In genomic region chr12:118358008-118358359, GRCh38 we compare ENCODE assay signal across 9 cellular contexts. TPM values are rescaled to one million over a fixed set of nuclear protein-coding genes. Genes with fewer than 3 reads are reported as not detected.
DNase-seq lines count a peak whose midpoint lies in the region; ATAC-seq, FAIRE-seq and TF ChIP-seq lines count a peak whose summit lies in the region.
"Had no signal": no experiment of that assay in that cellular context is flagged by ENCODE, and none has a peak within 500 bp of the region (broad histone marks: within the 10 kb centered on the region; RNA-seq: fewer than 3 reads in every experiment).

No MANE protein-coding gene starts in this region.

- peaks cover 45% of the 10 kb centered on the region for H3K79me2 ChIP-seq in astrocyte (ENCODE audit: insufficient read depth, low read length)

- intact Hi-C loops in CD4-positive, alpha-beta memory T cell (cut with micrococcal nuclease) = loop anchor here (5.0 kb wide), 3 partner anchors 41 to 176 kb away; no protein-coding TSS in a partner anchor
- intact Hi-C loops in natural killer cell (cut with micrococcal nuclease) (loop anchor here (5.0 kb wide), 1 partner anchor 51 kb away; no protein-coding TSS in a partner anchor), esophagus squamous epithelium (cut with DNase I) (no loop called here)

- H3K36me3 Mint-ChIP-seq in CD4-positive, alpha-beta memory T cell = peaks cover 5 to 20% of the 10 kb centered on the region in 2 donors
- peaks cover 4% of the 10 kb centered on the region for H3K36me3 Mint-ChIP-seq in IgD-negative memory B cell
- H3K36me3 Mint-ChIP-seq in astrocyte (ENCODE audit: low read depth, unreplicated experiment) = peaks cover 2% of the 10 kb centered on the region
- no peaks in the 10 kb centered on the region for H3K36me3 Mint-ChIP-seq in natural killer cell

- peak overlapping the region; percentile 63 to 96 (median 86) for H3K4me3 Mint-ChIP-seq in CD4-positive, alpha-beta memory T cell
- H3K4me3 Mint-ChIP-seq in IgD-negative memory B cell = peak overlapping the region; percentile 51 to 95 (median 83)
- no peak overlapping the region for H3K4me3 Mint-ChIP-seq in astrocyte (ENCODE audit: unreplicated experiment)
- H3K4me3 Mint-ChIP-seq in natural killer cell = peak overlapping the region; percentile 96

- FAIRE-seq in astrocyte (lab: Jason Lieb, UNC) = no peak
- FAIRE-seq: H1 had no signal

- H3K27ac ChIP-seq in CD4-positive, alpha-beta memory T cell (ENCODE audit: low read depth, low read length) = peak overlapping the region; percentile 28
- H3K27ac ChIP-seq in astrocyte (ENCODE audit: low read depth, low read length) (peak overlapping the region; percentile 65), esophagus squamous epithelium (peak overlapping the region in 2 of 4 donors; percentile 28 to 62)

- no peak for TF ChIP-seq CTCF in astrocyte (IDR thresholded peaks at IDR 0.05; ENCODE audit: insufficient read depth, low read depth, low read length)
- TF ChIP-seq CTCF in natural killer cell (IDR thresholded peaks at IDR 0.05) = no peak
- no peak for TF ChIP-seq CTCF in esophagus squamous epithelium (IDR thresholded peaks at IDR 0.05)

- peaks cover 41% of the 10 kb centered on the region for H3K4me1 ChIP-seq in CD4-positive, alpha-beta memory T cell (ENCODE audit: insufficient read depth, low read length)
- peaks cover 10% of the 10 kb centered on the region for H3K4me1 ChIP-seq in astrocyte (ENCODE audit: insufficient read depth, low read length)
- peaks cover 6 to 34% (median 6%) of the 10 kb centered on the region in 3 donors for H3K4me1 ChIP-seq in esophagus squamous epithelium

- TF ChIP-seq POLR2A in esophagus squamous epithelium (IDR thresholded peaks at IDR 0.05) = no peak

- H3K4me2 ChIP-seq in astrocyte (ENCODE audit: low read length) = peak overlapping the region; percentile 33

- no peaks in the 10 kb centered on the region for H3K9me3 ChIP-seq in CD4-positive, alpha-beta memory T cell (ENCODE audit: control insufficient read depth in 1 of 2, low read length in 2 of 2)
- H3K9me3 ChIP-seq in astrocyte (ENCODE audit: insufficient read depth, low read depth, low read length) (no peaks in the 10 kb centered on the region), esophagus squamous epithelium (no peaks in the 10 kb centered on the region)

- CTCF ChIA-PET in CD4-positive, alpha-beta memory T cell (lab: Charles Lee; ENCODE audit: partially characterized antibody) = interaction anchor here (0.7 to 7.3 kb wide), 9 partner anchors 9 to 176 kb away, joined by 3 to 119 read pairs (median 4); partner anchors contain the start of genes SUDS3 and TAOK3

- no peaks in the 10 kb centered on the region for H4K20me1 ChIP-seq in astrocyte (ENCODE audit: insufficient read depth, low read length)

- no peak for DNase-seq in CD4-positive, alpha-beta memory T cell
- DNase-seq in astrocyte (ENCODE audit: low read depth) = no peak
- no peak for DNase-seq in natural killer cell
- no peak for DNase-seq in AML-193 (lab: John Stamatoyannopoulos, UW)
- no peak for DNase-seq in NCI-H510A treated with DMSO at 0.1 percent for 48 hours (lab: John Stamatoyannopoulos, UW)
- no peak for DNase-seq in esophagus squamous epithelium (lab: John Stamatoyannopoulos, UW)
- DNase-seq in amygdala (lab: John Stamatoyannopoulos, UW) = no peak

- no peak overlapping the region for H3K9ac ChIP-seq in astrocyte (ENCODE audit: low read length)

- no peaks in the 10 kb centered on the region for H3K27me3 ChIP-seq in CD4-positive, alpha-beta memory T cell (ENCODE audit: insufficient read depth, low read length)
- H3K27me3 ChIP-seq in astrocyte (ENCODE audit: insufficient read depth, low read length) (no peaks in the 10 kb centered on the region), esophagus squamous epithelium (no peaks in the 10 kb centered on the region)

- no peak overlapping the region for H2AFZ ChIP-seq in astrocyte (ENCODE audit: low read depth, low read length)

- H3K9me3 Mint-ChIP-seq in CD4-positive, alpha-beta memory T cell = no peaks in the 10 kb centered on the region
- H3K9me3 Mint-ChIP-seq in IgD-negative memory B cell (peaks cover 0 to 1% (median 0%) of the 10 kb centered on the region in 3 donors), astrocyte (ENCODE audit: unreplicated experiment) (no peaks in the 10 kb centered on the region), natural killer cell (no peaks in the 10 kb centered on the region)

- no peaks in the 10 kb centered on the region for H3K36me3 ChIP-seq in CD4-positive, alpha-beta memory T cell (ENCODE audit: insufficient read depth, low read length)
- H3K36me3 ChIP-seq in astrocyte (ENCODE audit: insufficient read depth, low read length) = no peaks in the 10 kb centered on the region
- peaks cover 0 to 5% (median 0%) of the 10 kb centered on the region in 3 donors for H3K36me3 ChIP-seq in esophagus squamous epithelium

- H3K27me3 Mint-ChIP-seq in CD4-positive, alpha-beta memory T cell = no peaks in the 10 kb centered on the region
- no peaks in the 10 kb centered on the region for H3K27me3 Mint-ChIP-seq in IgD-negative memory B cell
- no peaks in the 10 kb centered on the region for H3K27me3 Mint-ChIP-seq in astrocyte (ENCODE audit: low read depth, unreplicated experiment)
- H3K27me3 Mint-ChIP-seq in natural killer cell (ENCODE audit: low read depth in 2 of 2) = no peaks in the 10 kb centered on the region

- peak overlapping the region; percentile 15 to 56 for H3K4me3 ChIP-seq in CD4-positive, alpha-beta memory T cell (ENCODE audit: low read length in 2 of 2)
- H3K4me3 ChIP-seq in astrocyte (ENCODE audit: insufficient read depth, low read depth, low read length) = no peak overlapping the region
- H3K4me3 ChIP-seq in esophagus squamous epithelium = no peak overlapping the region

- H3K4me1 Mint-ChIP-seq in CD4-positive, alpha-beta memory T cell = peaks cover 28 to 65% (median 48%) of the 10 kb centered on the region in 4 donors
- H3K4me1 Mint-ChIP-seq in IgD-negative memory B cell (peaks cover 36 to 39% (median 37%) of the 10 kb centered on the region in 3 donors), astrocyte (ENCODE audit: low read depth, unreplicated experiment) (peaks cover 15% of the 10 kb centered on the region), natural killer cell (peaks cover 53 to 69% of the 10 kb centered on the region in 2 donors)

- WGBS in esophagus squamous epithelium, 2 donors = 82 to 88% methylated on average over 1 of the region's 1 CpG

- no peak for ATAC-seq in natural killer cell

- POLR2A ChIA-PET in CD4-positive, alpha-beta memory T cell (lab: Charles Lee; ENCODE audit: partially characterized antibody) = interaction anchor here (1.1 to 4.8 kb wide), 5 partner anchors 13 to 221 kb away, joined by 3 to 61 read pairs (median 6); partner anchors contain the start of genes SUDS3 and TAOK3

- H3K27ac Mint-ChIP-seq in CD4-positive, alpha-beta memory T cell = peak overlapping the region in 5 of 7 donors; percentile 74 to 93 (median 79)
- peak overlapping the region in 2 of 3 donors; percentile 47 to 86 for H3K27ac Mint-ChIP-seq in IgD-negative memory B cell
- no peak overlapping the region for H3K27ac Mint-ChIP-seq in astrocyte (ENCODE audit: unreplicated experiment)
- peak overlapping the region; percentile 90 to 91 for H3K27ac Mint-ChIP-seq in natural killer cell

RNA-seq across cellular contexts. Expression of gene TAOK3, which starts 14.7 kb away (rescaled TPM):
- total RNA-seq in CD4-positive, alpha-beta memory T cell = 10 to 100 TPM; 74.8 to 76.0 TPM
- 100 to 1,000 TPM in 1 of 2 donors, 10 to 100 TPM in 1; 47.9 to 141 TPM for polyA plus RNA-seq in CD4-positive, alpha-beta memory T cell
- 107 TPM for polyA plus RNA-seq in IgD-negative memory B cell
- total RNA-seq in astrocyte (14.2 and 15.7 TPM in 2 replicates), natural killer cell (100 to 1,000 TPM; 155 to 166 (median 157) TPM), esophagus squamous epithelium (10 to 100 TPM; 13.7 to 27.7 (median 21.1) TPM)

RNA-seq across cellular contexts. Expression of gene SUDS3, which starts 18.4 kb away (rescaled TPM):
- total RNA-seq in CD4-positive, alpha-beta memory T cell = 10 to 100 TPM; 34.8 to 35.0 TPM
- polyA plus RNA-seq in CD4-positive, alpha-beta memory T cell = 10 to 100 TPM; 14.4 to 22.7 TPM
- 17.8 TPM for polyA plus RNA-seq in IgD-negative memory B cell
- total RNA-seq in astrocyte (30.6 and 31.0 TPM in 2 replicates), natural killer cell (10 to 100 TPM; 27.5 to 40.3 (median 35.7) TPM), esophagus squamous epithelium (10 to 100 TPM; 43.3 to 55.0 (median 44.8) TPM)

Comparison
In these comparisons a context has a peak if more than half of its experiments do, and no peak if none do; other contexts are left out.
1. H3K4me3 ChIP-seq: peak in CD4-positive, alpha-beta memory T cell (2 of 2); none in astrocyte (single experiment) and esophagus squamous epithelium (0 of 4).